20 cellular contexts compared by ENCODE assay signal in genomic region chr6:159998543-159998942, GRCh38. TPM values are rescaled to one million over a fixed set of nuclear protein-coding genes. Genes with fewer than 3 reads are reported as not detected.
A peak's percentile ranks its signal among the peaks of the same experiment; 100 is the strongest.
DNase-seq lines count a peak whose midpoint lies in the region; ATAC-seq and TF ChIP-seq lines count a peak whose summit lies in the region.
"Had no signal": no experiment of that assay in that cellular context is flagged by ENCODE, and none has a peak within 500 bp of the region (broad histone marks: within the 10 kb centered on the region; RNA-seq: fewer than 3 reads in every experiment).

No MANE protein-coding gene starts in this region.

- POLR2A ChIA-PET in activated CD4-positive, alpha-beta T cell treated with anti-CD3 and anti-CD28 coated beads for 36 hours (lab: Charles Lee): no interaction called here
- POLR2A ChIA-PET in activated CD4-positive, alpha-beta T cell treated with anti-CD3 and anti-CD28 coated beads, Interleukin-2, amount 10 ng/mL, durations not matched to agents 7 days and 5 days (lab: Charles Lee): no interaction called here

- H3K27ac Mint-ChIP-seq in activated CD4-positive, alpha-beta T cell treated with anti-CD3 and anti-CD28 coated beads for 36 hours: peak overlapping the region; percentile 74
- H3K27ac Mint-ChIP-seq in activated CD4-positive, alpha-beta T cell treated with anti-CD3 and anti-CD28 coated beads, Interleukin-2, amount 10 ng/mL, durations not matched to agents 7 days and 5 days: no peak overlapping the region
- H3K27ac Mint-ChIP-seq in activated naive CD8-positive, alpha-beta T cell: no peak overlapping the region
- peak overlapping the region; percentile 31 for H3K27ac Mint-ChIP-seq in nephron progenitor cell
- H3K27ac Mint-ChIP-seq: CD14-positive monocyte had no signal

- ATAC-seq in activated CD4-positive, alpha-beta T cell treated with anti-CD3 and anti-CD28 coated beads for 36 hours: peak; percentile 66

- peaks cover 47% of the 10 kb centered on the region for H3K36me3 Mint-ChIP-seq in activated CD4-positive, alpha-beta T cell treated with anti-CD3 and anti-CD28 coated beads for 36 hours (ENCODE audit: low read depth)
- peaks cover 57% of the 10 kb centered on the region for H3K36me3 Mint-ChIP-seq in activated CD4-positive, alpha-beta T cell treated with anti-CD3 and anti-CD28 coated beads, Interleukin-2, amount 10 ng/mL, durations not matched to agents 7 days and 5 days (ENCODE audit: low read depth)
- peaks cover 31% of the 10 kb centered on the region for H3K36me3 Mint-ChIP-seq in activated naive CD8-positive, alpha-beta T cell
- H3K36me3 Mint-ChIP-seq in nephron progenitor cell (ENCODE audit: low read depth): peaks cover 84% of the 10 kb centered on the region

- H3K9me3 Mint-ChIP-seq in activated CD4-positive, alpha-beta T cell treated with anti-CD3 and anti-CD28 coated beads for 36 hours (ENCODE audit: low read depth): peaks cover 4% of the 10 kb centered on the region
- peaks cover 18% of the 10 kb centered on the region for H3K9me3 Mint-ChIP-seq in activated CD4-positive, alpha-beta T cell treated with anti-CD3 and anti-CD28 coated beads, Interleukin-2, amount 10 ng/mL, durations not matched to agents 7 days and 5 days
- no peaks in the 10 kb centered on the region for H3K9me3 Mint-ChIP-seq in activated naive CD8-positive, alpha-beta T cell (ENCODE audit: low read depth)
- peaks cover 55% of the 10 kb centered on the region for H3K9me3 Mint-ChIP-seq in nephron progenitor cell

- intact Hi-C loops in activated CD4-positive, alpha-beta T cell treated with anti-CD3 and anti-CD28 coated beads for 36 hours (cut with DNase I, micrococcal nuclease): no loop called here

- H3K36me3 ChIP-seq in BLaER1: peaks cover 86% of the 10 kb centered on the region

- peaks cover 85% of the 10 kb centered on the region for H4K20me1 ChIP-seq in BLaER1

- H3K4me1 ChIP-seq in BLaER1: peaks cover 22% of the 10 kb centered on the region

- CTCF ChIA-PET in activated CD4-positive, alpha-beta T cell treated with anti-CD3 and anti-CD28 coated beads for 36 hours (lab: Charles Lee): interaction anchor here (0.8 to 1.6 kb wide), 3 partner anchors 10 to 26 kb away, joined by 3 to 7 read pairs (median 4); no protein-coding TSS in a partner anchor
- CTCF ChIA-PET in activated CD4-positive, alpha-beta T cell treated with anti-CD3 and anti-CD28 coated beads, Interleukin-2, amount 10 ng/mL, durations not matched to agents 7 days and 5 days (lab: Charles Lee): interaction anchor here (0.6 to 1.4 kb wide), 2 partner anchors 17 to 67 kb away, joined by 3 to 5 read pairs; no protein-coding TSS in a partner anchor

- H3K27ac ChIP-seq in BLaER1: no peak overlapping the region
- H3K27ac ChIP-seq: 22Rv1 had no signal

- H3K4me1 Mint-ChIP-seq in activated CD4-positive, alpha-beta T cell treated with anti-CD3 and anti-CD28 coated beads for 36 hours: peaks cover 59% of the 10 kb centered on the region
- H3K4me1 Mint-ChIP-seq in activated CD4-positive, alpha-beta T cell treated with anti-CD3 and anti-CD28 coated beads, Interleukin-2, amount 10 ng/mL, durations not matched to agents 7 days and 5 days: peaks cover 37% of the 10 kb centered on the region
- H3K4me1 Mint-ChIP-seq in activated naive CD8-positive, alpha-beta T cell (ENCODE audit: low read depth): peaks cover 58% of the 10 kb centered on the region
- peaks cover 7% of the 10 kb centered on the region for H3K4me1 Mint-ChIP-seq in nephron progenitor cell

- no peak overlapping the region for H3K9ac ChIP-seq in BLaER1

- no peak for TF ChIP-seq CTCF in nephron progenitor cell (IDR thresholded peaks at IDR 0.05)

- H3K4me3 ChIP-seq in BLaER1: no peak overlapping the region

- no peak for DNase-seq in activated CD4-positive, alpha-beta T cell treated with anti-CD3 and anti-CD28 coated beads for 36 hours
- DNase-seq in activated CD4-positive, alpha-beta T cell treated with anti-CD3 and anti-CD28 coated beads, Interleukin-2, amount 10 ng/mL, durations not matched to agents 7 days and 5 days: no peak
- no peak for DNase-seq in nephron progenitor cell
- DNase-seq in GF-D8 (lab: John Stamatoyannopoulos, UW): no peak
- no peak for DNase-seq in NCI-H510A treated with DMSO at 0.1 percent for 48 hours (lab: John Stamatoyannopoulos, UW)
- DNase-seq in NCI-H526 (lab: John Stamatoyannopoulos, UW): no peak
- DNase-seq: AML-193, COR-L47, GDM1, GOT3, MM.1S, NCI-H1092 treated with DMSO at 0.1 percent for 48 hours, NCI-H146, NCI-H2029 treated with DMSO at 0.1 percent for 48 hours, NCI-H774, SHP77 had no signal

- H3K27me3 ChIP-seq in BLaER1: no peaks in the 10 kb centered on the region

- H3K4me2 ChIP-seq in BLaER1: peak overlapping the region; percentile 31; the same call in 1 of the 2 replicates

- no peak overlapping the region for H3K4me3 Mint-ChIP-seq in activated CD4-positive, alpha-beta T cell treated with anti-CD3 and anti-CD28 coated beads for 36 hours
- H3K4me3 Mint-ChIP-seq in activated CD4-positive, alpha-beta T cell treated with anti-CD3 and anti-CD28 coated beads, Interleukin-2, amount 10 ng/mL, durations not matched to agents 7 days and 5 days: no peak overlapping the region
- H3K4me3 Mint-ChIP-seq in activated naive CD8-positive, alpha-beta T cell: peak overlapping the region; percentile 49
- no peak overlapping the region for H3K4me3 Mint-ChIP-seq in nephron progenitor cell
- H3K4me3 Mint-ChIP-seq: CD14-positive monocyte had no signal

- no peaks in the 10 kb centered on the region for H3K27me3 Mint-ChIP-seq in activated CD4-positive, alpha-beta T cell treated with anti-CD3 and anti-CD28 coated beads for 36 hours
- no peaks in the 10 kb centered on the region for H3K27me3 Mint-ChIP-seq in activated CD4-positive, alpha-beta T cell treated with anti-CD3 and anti-CD28 coated beads, Interleukin-2, amount 10 ng/mL, durations not matched to agents 7 days and 5 days
- H3K27me3 Mint-ChIP-seq in activated naive CD8-positive, alpha-beta T cell: no peaks in the 10 kb centered on the region
- no peaks in the 10 kb centered on the region for H3K27me3 Mint-ChIP-seq in nephron progenitor cell (ENCODE audit: low read depth, poor library complexity)

- peaks cover 67% of the 10 kb centered on the region for H3K9me3 ChIP-seq in BLaER1

RNA-seq across cellular contexts. Expression of gene IGF2R, which starts 29.7 kb away (rescaled TPM):
- 10 to 100 TPM; 55.6 to 65.6 TPM for total RNA-seq in activated CD4-positive, alpha-beta T cell treated with anti-CD3 and anti-CD28 coated beads for 36 hours
- total RNA-seq in activated CD4-positive, alpha-beta T cell treated with anti-CD3 and anti-CD28 coated beads, Interleukin-2, amount 10 ng/mL, durations not matched to agents 7 days and 5 days: 10 to 100 TPM; 62.8 to 65.0 TPM

Comparison
In these comparisons a context has a peak if more than half of its experiments do, and no peak if none do; other contexts are left out.
1. H3K27ac Mint-ChIP-seq: peak in activated CD4-positive, alpha-beta T cell treated with anti-CD3 and anti-CD28 coated beads for 36 hours (single experiment) and nephron progenitor cell (single experiment); none in activated CD4-positive, alpha-beta T cell treated with anti-CD3 and anti-CD28 coated beads, Interleukin-2, amount 10 ng/mL, durations not matched to agents 7 days and 5 days (single experiment) and activated naive CD8-positive, alpha-beta T cell (single experiment).